In genomic region chr6:46730918-46731461, GRCh38 we compare ENCODE assay signal across 20 cellular contexts. TPM values are rescaled to one million over a fixed set of nuclear protein-coding genes. Genes with fewer than 3 reads are reported as not detected.
"Had no signal": no experiment of that assay in that cellular context is flagged by ENCODE, and none has a peak within 500 bp of the region (broad histone marks: within the 10 kb centered on the region; RNA-seq: fewer than 3 reads in every experiment).

No MANE protein-coding gene starts in this region.

- H3K9me3 ChIP-seq: left ventricle myocardium inferior, upper lobe of left lung had no signal

- ATAC-seq: activated CD8-positive, alpha-beta memory T cell treated with anti-CD3 and anti-CD28 coated beads, Interleukin-2, amount 10 ng/mL, durations not matched to agents 7 days and 5 days; sciatic nerve; stimulated activated naive CD8-positive, alpha-beta T cell treated with anti-CD3 and anti-CD28 coated beads, Interleukin-15, amount 100 ng/mL, for 72 hours had no signal

- H3K27ac Mint-ChIP-seq: activated CD8-positive, alpha-beta memory T cell treated with anti-CD3 and anti-CD28 coated beads, Interleukin-2, amount 10 ng/mL, durations not matched to agents 7 days and 5 days; activated naive CD4-positive, alpha-beta T cell treated with anti-CD3 and anti-CD28 coated beads, Interleukin-2, amount 10 ng/mL, durations not matched to agents 7 days and 5 days; stimulated activated naive CD8-positive, alpha-beta T cell treated with anti-CD3 and anti-CD28 coated beads, Interleukin-15, amount 100 ng/mL, for 72 hours had no signal

- H3K27me3 ChIP-seq: dorsolateral prefrontal cortex had no signal

- H3K9me3 Mint-ChIP-seq: activated naive CD4-positive, alpha-beta T cell treated with anti-CD3 and anti-CD28 coated beads, Interleukin-2, amount 10 ng/mL, durations not matched to agents 7 days and 5 days; stimulated activated naive CD8-positive, alpha-beta T cell treated with anti-CD3 and anti-CD28 coated beads, Interleukin-15, amount 100 ng/mL, for 72 hours had no signal

- H3K4me3 Mint-ChIP-seq: activated CD8-positive, alpha-beta memory T cell treated with anti-CD3 and anti-CD28 coated beads, Interleukin-2, amount 10 ng/mL, durations not matched to agents 7 days and 5 days; activated naive CD4-positive, alpha-beta T cell treated with anti-CD3 and anti-CD28 coated beads, Interleukin-2, amount 10 ng/mL, durations not matched to agents 7 days and 5 days; stimulated activated naive CD8-positive, alpha-beta T cell treated with anti-CD3 and anti-CD28 coated beads, Interleukin-15, amount 100 ng/mL, for 72 hours had no signal

- H3K27ac ChIP-seq: dorsolateral prefrontal cortex, hepatocyte, left ventricle myocardium inferior, VCaP had no signal

- H3K36me3 Mint-ChIP-seq: activated naive CD4-positive, alpha-beta T cell treated with anti-CD3 and anti-CD28 coated beads, Interleukin-2, amount 10 ng/mL, durations not matched to agents 7 days and 5 days had no signal

- H2AFZ ChIP-seq: hepatocyte had no signal

- H3K79me2 ChIP-seq: hepatocyte had no signal

- FAIRE-seq: astrocyte, keratinocyte had no signal

- H3K4me2 ChIP-seq: hepatocyte had no signal

- H3K4me3 ChIP-seq: dorsolateral prefrontal cortex, hepatocyte, left ventricle myocardium inferior, upper lobe of left lung had no signal

- H3K36me3 ChIP-seq: left ventricle myocardium inferior, upper lobe of left lung had no signal

- DNase-seq: activated CD4-positive, alpha-beta T cell treated with anti-CD3 and anti-CD28 coated beads for 1 hour; activated CD4-positive, alpha-beta T cell treated with anti-CD3 and anti-CD28 coated beads, Interleukin-2, amount 50 U/mL, for 48 hours; activated CD8-positive, alpha-beta memory T cell treated with anti-CD3 and anti-CD28 coated beads, Interleukin-2, amount 10 ng/mL, durations not matched to agents 7 days and 5 days; activated naive CD4-positive, alpha-beta T cell treated with anti-CD3 and anti-CD28 coated beads, Interleukin-2, amount 10 ng/mL, durations not matched to agents 7 days and 5 days; activated T-cell treated with anti-CD3 and anti-CD28 coated beads, Interleukin-2, amount 50 U/mL, for 1 hour; dorsolateral prefrontal cortex; erythroblast; left ventricle myocardium inferior; mesendoderm; stimulated activated naive CD8-positive, alpha-beta T cell treated with anti-CD3 and anti-CD28 coated beads, Interleukin-15, amount 100 ng/mL, for 72 hours; upper lobe of left lung had no signal

- H3K4me1 Mint-ChIP-seq: activated naive CD4-positive, alpha-beta T cell treated with anti-CD3 and anti-CD28 coated beads, Interleukin-2, amount 10 ng/mL, durations not matched to agents 7 days and 5 days had no signal

RNA-seq across cellular contexts. Expression of gene PLA2G7, which starts 4.2 kb away (rescaled TPM):
- total RNA-seq: activated CD8-positive, alpha-beta memory T cell treated with anti-CD3 and anti-CD28 coated beads, Interleukin-2, amount 10 ng/mL, durations not matched to agents 7 days and 5 days; chondrocyte; pulmonary artery endothelial cell had no signal
- polyA plus RNA-seq: hepatocyte had no signal

RNA-seq across cellular contexts. Expression of gene ANKRD66, which starts 15.7 kb away (rescaled TPM):
- total RNA-seq: activated CD8-positive, alpha-beta memory T cell treated with anti-CD3 and anti-CD28 coated beads, Interleukin-2, amount 10 ng/mL, durations not matched to agents 7 days and 5 days; astrocyte; chondrocyte; hepatocyte; left ventricle myocardium inferior; osteoblast; pulmonary artery endothelial cell; sciatic nerve had no signal
- polyA plus RNA-seq: hepatocyte, keratinocyte, neural cell had no signal

RNA-seq across cellular contexts. Expression of gene TDRD6, which starts 43.3 kb away (rescaled TPM):
- total RNA-seq: activated CD8-positive, alpha-beta memory T cell treated with anti-CD3 and anti-CD28 coated beads, Interleukin-2, amount 10 ng/mL, durations not matched to agents 7 days and 5 days; pulmonary artery endothelial cell had no signal
